8 cellular contexts compared by ENCODE assay signal in genomic region chr1:27234054-27234882, GRCh38. TPM values are rescaled to one million over a fixed set of nuclear protein-coding genes. Genes with fewer than 3 reads are reported as not detected.
DNase-seq lines count a peak whose midpoint lies in the region; ATAC-seq, FAIRE-seq and TF ChIP-seq lines count a peak whose summit lies in the region.

Gene WDTC1, plus strand, starts transcription at chr1:27234632. Its CDS starts 26,423 bp downstream, at chr1:27261055.

- DNase-seq in BE2C (peak; percentile 93), GM19240 (ENCODE audit: insufficient read length, low spot score) (peak; percentile 85), NCI-H526 (lab: John Stamatoyannopoulos, UW) (peak; percentile 96 to 98), kidney tubule cell (ENCODE audit: low spot score) (peak; percentile 97)
- peak; percentile 98 for DNase-seq in activated CD4-positive, alpha-beta T cell treated with anti-CD3 and anti-CD28 coated beads for 48 hours
- DNase-seq in stimulated activated CD4-positive, alpha-beta T cell treated with anti-CD3 and anti-CD28 coated beads, Interleukin-1b, Interleukin-23, amount 100 ng/mL, for 24 hours (ENCODE audit: low read depth in 4 of 4, low spot score in 1 of 4) = peak; percentile 84 to 98 (median 96)

- FAIRE-seq in colon (lab: Jason Lieb, UNC) = peak; percentile 24

- H3K36me3 ChIP-seq in BE2C = no peaks in the 10 kb centered on the region

- H3K9me3 ChIP-seq in BE2C = no peaks in the 10 kb centered on the region

- no peak for TF ChIP-seq CTCF in BE2C (IDR thresholded peaks at IDR 0.05; ENCODE audit: low read depth, low read length)

- 0 out of 2 replicates have a peak, but pooled peaks cover 2% of the 10 kb centered on the region for H3K4me1 ChIP-seq in BE2C

- no peaks in the 10 kb centered on the region for H3K27me3 ChIP-seq in BE2C

- ATAC-seq in HG03460 (IDR thresholded peaks at IDR 0.05; ENCODE audit: unreplicated experiment) = peak; percentile 91

- peak within 1 kb of the TSS; percentile 54 for H3K4me3 ChIP-seq in BE2C (ENCODE audit: low read depth, low read length)

RNA-seq across cellular contexts. Expression of gene WDTC1, which starts in this region (rescaled TPM):
- polyA plus RNA-seq in BE2C (2012; ENCODE audit: insufficient read depth, insufficient read length, low read depth) = 15.6 TPM

Comparison
In these comparisons a context has a peak if more than half of its experiments do, and no peak if none do; other contexts are left out.
1. Peak in every context shown above with its lines: DNase-seq, ATAC-seq and H3K4me3 ChIP-seq.